ENCODE assay signal across 10 cellular contexts in genomic region chr18:55268629-55269275, GRCh38.
A peak's percentile ranks its signal among the peaks of the same experiment; 100 is the strongest.
DNase-seq lines count a peak whose midpoint lies in the region; ATAC-seq and TF ChIP-seq lines count a peak whose summit lies in the region.
"Had no signal": no experiment of that assay in that cellular context is flagged by ENCODE, and none has a peak within 500 bp of the region (broad histone marks: within the 10 kb centered on the region; RNA-seq: fewer than 3 reads in every experiment).

No MANE protein-coding gene starts in this region.

- H3K27me3 ChIP-seq in colonic mucosa, result no peaks in the 10 kb centered on the region

- no peaks in the 10 kb centered on the region for H3K27me3 Mint-ChIP-seq in Calu3 (ENCODE audit: unreplicated experiment)

- no TSS peak for BruUV-seq in Calu3 (replicated peaks; lab: Mats Ljungman, UMichigan)

- H3K4me1 ChIP-seq in colonic mucosa, result no peaks in the 10 kb centered on the region

- H3K9ac ChIP-seq in colonic mucosa (ENCODE audit: low read depth in 2 of 2, low read length in 2 of 2), result no peak overlapping the region

- H3K36me3 ChIP-seq in colonic mucosa, result no peaks in the 10 kb centered on the region

- no peaks in the 10 kb centered on the region for H3K36me3 Mint-ChIP-seq in Calu3 (ENCODE audit: insufficient read depth, unreplicated experiment)

- no peak overlapping the region for H3K4me3 ChIP-seq in colonic mucosa

- no peak overlapping the region for H3K4me3 Mint-ChIP-seq in Calu3 (ENCODE audit: low read depth, unreplicated experiment)

- no peak overlapping the region for H3K27ac Mint-ChIP-seq in Calu3 (ENCODE audit: unreplicated experiment)

- intact Hi-C loops in colonic mucosa (cut with DNase I), result no loop called here
- intact Hi-C loops in Calu3 (cut with micrococcal nuclease; ENCODE audit: unreplicated experiment), result no loop called here

- no peak for TF ChIP-seq CTCF in colonic mucosa (IDR thresholded peaks at IDR 0.05)
- TF ChIP-seq CTCF in Calu3 (IDR thresholded peaks at IDR 0.05; ENCODE audit: unreplicated experiment), result no peak

- peaks cover 7% of the 10 kb centered on the region for H3K4me1 Mint-ChIP-seq in Calu3 (ENCODE audit: low read depth, unreplicated experiment)

- DNase-seq in colonic mucosa, result no peak
- no peak for DNase-seq in retina
- DNase-seq in Calu3, result no peak
- DNase-seq in activated effector memory CD4-positive, alpha-beta T cell treated with Interleukin-2 at 50 U/mL for 16 hours, result no peak
- no peak for DNase-seq in globus pallidus (ENCODE audit: low spot score)
- DNase-seq: NCI-H1694 treated with DMSO at 0.1 percent for 48 hours, occipital lobe had no signal

- H3K27ac ChIP-seq in colonic mucosa, result peak overlapping the region; percentile 6

- CTCF ChIA-PET in Calu3 (lab: Charles Lee), result interaction anchor here (2.0 kb wide), 1 partner anchor 34 kb away, joined by 5 read pairs; no protein-coding TSS in a partner anchor

- H3K9me3 Mint-ChIP-seq in Calu3 (ENCODE audit: low read depth, unreplicated experiment), result no peaks in the 10 kb centered on the region

- no peaks in the 10 kb centered on the region for H3K9me3 ChIP-seq in colonic mucosa

- ATAC-seq in GM18858 (IDR thresholded peaks at IDR 0.05; ENCODE audit: unreplicated experiment) (peak; percentile 30), GM21619 (IDR thresholded peaks at IDR 0.05; ENCODE audit: unreplicated experiment) (peak; percentile 47), HG03439 (IDR thresholded peaks at IDR 0.05; ENCODE audit: unreplicated experiment) (peak; percentile 53)
